ENCODE assay signal across 14 cellular contexts in genomic region chr1:163974120-163974519, GRCh38.
DNase-seq lines count a peak whose midpoint lies in the region; ATAC-seq and TF ChIP-seq lines count a peak whose summit lies in the region.
"Had no signal": no experiment of that assay in that cellular context is flagged by ENCODE, and none has a peak within 500 bp of the region (broad histone marks: within the 10 kb centered on the region; RNA-seq: fewer than 3 reads in every experiment).

No MANE protein-coding gene starts in this region.

- TF ChIP-seq CTCF in AG10803 (conservative IDR thresholded peaks at IDR 0.05; ENCODE audit: low read length) = no peak

- ATAC-seq in GM18498 (IDR thresholded peaks at IDR 0.05; ENCODE audit: unreplicated experiment) = no peak
- ATAC-seq: A549 had no signal

- DNase-seq in AG08395 (ENCODE audit: low spot score) (peak; percentile 10), AG10803 (ENCODE audit: low read depth) (peak; percentile 24), HCEC 1CT (peak; percentile 25), fibroblast of gingiva (ENCODE audit: low read depth) (peak; percentile 9), COLO829 (ENCODE audit: low spot score) (no peak), NCI-H510A treated with DMSO at 0.1 percent for 48 hours (lab: John Stamatoyannopoulos, UW) (no peak)
- DNase-seq: Calu3; CD4-positive, CD25-positive, alpha-beta regulatory T cell; DMS79; GOT3; H9 had no signal

- no peak overlapping the region for H3K4me3 ChIP-seq in AG10803 (ENCODE audit: low read length)
- H3K4me3 ChIP-seq: A549; BLaER1 treated with 17β-estradiol and CSF1 and Interleukin-3, amounts not matched to agents 10 nM and 100 nM had no signal

Comparison
In these comparisons a context has a peak if more than half of its experiments do, and no peak if none do; other contexts are left out.
1. DNase-seq: peak in AG08395 (single experiment), AG10803 (single experiment), HCEC 1CT (single experiment) and fibroblast of gingiva (single experiment); none in COLO829 (single experiment) and NCI-H510A treated with DMSO at 0.1 percent for 48 hours (single experiment).